19 cellular contexts compared by ENCODE assay signal in genomic region chr14:100129161-100129589, GRCh38. TPM values are rescaled to one million over a fixed set of nuclear protein-coding genes. Genes with fewer than 3 reads are reported as not detected.
DNase-seq lines count a peak whose midpoint lies in the region; ATAC-seq and TF ChIP-seq lines count a peak whose summit lies in the region.
"Had no signal": no experiment of that assay in that cellular context is flagged by ENCODE, and none has a peak within 500 bp of the region (broad histone marks: within the 10 kb centered on the region; RNA-seq: fewer than 3 reads in every experiment).

No MANE protein-coding gene starts in this region.

- peaks cover 3 to 63% (median 33%) of the 10 kb centered on the region in 3 donors for H3K36me3 ChIP-seq in tibial artery

- peak overlapping the region; percentile 42 for H3K27ac Mint-ChIP-seq in activated CD4-positive, alpha-beta T cell treated with anti-CD3 and anti-CD28 coated beads for 36 hours
- H3K27ac Mint-ChIP-seq in activated T-helper 1 cell treated with anti-CD3 and anti-CD28 coated beads, Interleukin-12 subunit alpha, Interleukin-12 subunit beta, Interleukin-2, Interleukin-4 antibody, amounts not matched to agents 30 ng/mL and 10 ng/mL and 1 ng/mL, durations not matched to agents 14 hours and 24 hours and 36 hours: peak overlapping the region; percentile 44
- H3K27ac Mint-ChIP-seq in stimulated activated effector memory CD8-positive, alpha-beta T cell treated with anti-CD3 and anti-CD28 coated beads, Interleukin-12 subunit alpha, Interleukin-12 subunit beta, amount 100 ng/mL, for 72 hours: peak overlapping the region; percentile 93
- H3K27ac Mint-ChIP-seq: T-helper 1 cell treated with Interleukin-12 subunit alpha and Interleukin-12 subunit beta and Interleukin-4 antibody, amounts not matched to agents 30 μg/mL and 1 μg/mL, for 36 hours had no signal

- no peak for DNase-seq in activated CD4-positive, alpha-beta T cell treated with anti-CD3 and anti-CD28 coated beads for 36 hours
- DNase-seq in activated CD4-positive, alpha-beta T cell treated with anti-CD3 and anti-CD28 coated beads for 4 hours: no peak
- no peak for DNase-seq in activated T-helper 1 cell treated with anti-CD3 and anti-CD28 coated beads, Interleukin-12 subunit alpha, Interleukin-12 subunit beta, Interleukin-2, Interleukin-4 antibody, amounts not matched to agents 30 ng/mL and 10 ng/mL and 1 ng/mL, durations not matched to agents 14 hours and 24 hours and 36 hours (ENCODE audit: low spot score)
- DNase-seq in foreskin fibroblast (peak; percentile 44 to 79), NCI-H2029 treated with DMSO at 0.1 percent for 48 hours (lab: John Stamatoyannopoulos, UW) (no peak), tibial artery (no peak)
- DNase-seq in stimulated activated effector memory CD8-positive, alpha-beta T cell treated with anti-CD3 and anti-CD28 coated beads, Interleukin-12 subunit alpha, Interleukin-12 subunit beta, amount 100 ng/mL, for 72 hours (ENCODE audit: low spot score in 2 of 2): no peak
- DNase-seq: activated CD4-positive, CD25-positive, alpha-beta regulatory T cell treated with anti-CD3 and anti-CD28 coated beads, Interleukin-2, amount 50 U/mL, for 72 hours; amygdala; MM.1S; NCI-H2029; NCI-H526 treated with DMSO at 0.1 percent for 48 hours had no signal

- H3K27me3 ChIP-seq in tibial artery: no peaks in the 10 kb centered on the region
- H3K27me3 ChIP-seq: hepatocyte, upper lobe of left lung had no signal

- H3K4me3 ChIP-seq in foreskin fibroblast (ENCODE audit: low read depth in 1 of 2, low read length in 2 of 2) (no peak overlapping the region), tibial artery (no peak overlapping the region)
- H3K4me3 ChIP-seq: hepatocyte, upper lobe of left lung had no signal

- H3K4me1 Mint-ChIP-seq in activated CD4-positive, alpha-beta T cell treated with anti-CD3 and anti-CD28 coated beads for 36 hours: no peaks in the 10 kb centered on the region
- H3K4me1 Mint-ChIP-seq in activated T-helper 1 cell treated with anti-CD3 and anti-CD28 coated beads, Interleukin-12 subunit alpha, Interleukin-12 subunit beta, Interleukin-2, Interleukin-4 antibody, amounts not matched to agents 30 ng/mL and 10 ng/mL and 1 ng/mL, durations not matched to agents 14 hours and 24 hours and 36 hours (ENCODE audit: low read depth): no peaks in the 10 kb centered on the region
- peaks cover 20% of the 10 kb centered on the region for H3K4me1 Mint-ChIP-seq in stimulated activated effector memory CD8-positive, alpha-beta T cell treated with anti-CD3 and anti-CD28 coated beads, Interleukin-12 subunit alpha, Interleukin-12 subunit beta, amount 100 ng/mL, for 72 hours

- POLR2A ChIA-PET in activated CD4-positive, alpha-beta T cell treated with anti-CD3 and anti-CD28 coated beads for 36 hours (lab: Charles Lee): no interaction called here

- intact Hi-C loops in activated CD4-positive, alpha-beta T cell treated with anti-CD3 and anti-CD28 coated beads for 36 hours (cut with DNase I, micrococcal nuclease): no loop called here
- intact Hi-C loops in activated T-helper 1 cell treated with anti-CD3 and anti-CD28 coated beads, Interleukin-12 subunit alpha, Interleukin-12 subunit beta, Interleukin-2, Interleukin-4 antibody, amounts not matched to agents 30 ng/mL and 10 ng/mL and 1 ng/mL, durations not matched to agents 14 hours and 24 hours and 36 hours (cut with micrococcal nuclease): no loop called here
- intact Hi-C loops in tibial artery (cut with DNase I; ENCODE audit: low total_unique reads): no loop called here

- no peaks in the 10 kb centered on the region for H3K9me3 Mint-ChIP-seq in activated CD4-positive, alpha-beta T cell treated with anti-CD3 and anti-CD28 coated beads for 36 hours (ENCODE audit: low read depth)
- no peaks in the 10 kb centered on the region for H3K9me3 Mint-ChIP-seq in activated T-helper 1 cell treated with anti-CD3 and anti-CD28 coated beads, Interleukin-12 subunit alpha, Interleukin-12 subunit beta, Interleukin-2, Interleukin-4 antibody, amounts not matched to agents 30 ng/mL and 10 ng/mL and 1 ng/mL, durations not matched to agents 14 hours and 24 hours and 36 hours
- H3K9me3 Mint-ChIP-seq in stimulated activated effector memory CD8-positive, alpha-beta T cell treated with anti-CD3 and anti-CD28 coated beads, Interleukin-12 subunit alpha, Interleukin-12 subunit beta, amount 100 ng/mL, for 72 hours: no peaks in the 10 kb centered on the region
- H3K9me3 Mint-ChIP-seq: T-helper 1 cell treated with Interleukin-12 subunit alpha and Interleukin-12 subunit beta and Interleukin-4 antibody, amounts not matched to agents 30 μg/mL and 1 μg/mL, for 36 hours had no signal

- no peak overlapping the region for H3K4me3 Mint-ChIP-seq in activated CD4-positive, alpha-beta T cell treated with anti-CD3 and anti-CD28 coated beads for 36 hours
- no peak overlapping the region for H3K4me3 Mint-ChIP-seq in activated T-helper 1 cell treated with anti-CD3 and anti-CD28 coated beads, Interleukin-12 subunit alpha, Interleukin-12 subunit beta, Interleukin-2, Interleukin-4 antibody, amounts not matched to agents 30 ng/mL and 10 ng/mL and 1 ng/mL, durations not matched to agents 14 hours and 24 hours and 36 hours
- H3K4me3 Mint-ChIP-seq in stimulated activated effector memory CD8-positive, alpha-beta T cell treated with anti-CD3 and anti-CD28 coated beads, Interleukin-12 subunit alpha, Interleukin-12 subunit beta, amount 100 ng/mL, for 72 hours: no peak overlapping the region
- H3K4me3 Mint-ChIP-seq: T-helper 1 cell treated with Interleukin-12 subunit alpha and Interleukin-12 subunit beta and Interleukin-4 antibody, amounts not matched to agents 30 μg/mL and 1 μg/mL, for 36 hours had no signal

- TF ChIP-seq CTCF in foreskin fibroblast (IDR thresholded peaks at IDR 0.05; ENCODE audit: low read depth, low read length) (no peak), tibial artery (IDR thresholded peaks at IDR 0.05) (no peak)

- ATAC-seq in activated CD4-positive, alpha-beta T cell treated with anti-CD3 and anti-CD28 coated beads for 36 hours: no peak
- no peak for ATAC-seq in stimulated activated effector memory CD8-positive, alpha-beta T cell treated with anti-CD3 and anti-CD28 coated beads, Interleukin-12 subunit alpha, Interleukin-12 subunit beta, amount 100 ng/mL, for 72 hours
- ATAC-seq in GM19035 (IDR thresholded peaks at IDR 0.05; ENCODE audit: unreplicated experiment): no peak

- CTCF ChIA-PET in activated CD4-positive, alpha-beta T cell treated with anti-CD3 and anti-CD28 coated beads for 36 hours (lab: Charles Lee): interaction anchor here (1.3 kb wide), 1 partner anchor 146 kb away, joined by 3 read pairs; no protein-coding TSS in a partner anchor

- H3K27me3 Mint-ChIP-seq in activated CD4-positive, alpha-beta T cell treated with anti-CD3 and anti-CD28 coated beads for 36 hours: no peaks in the 10 kb centered on the region
- H3K27me3 Mint-ChIP-seq in activated T-helper 1 cell treated with anti-CD3 and anti-CD28 coated beads, Interleukin-12 subunit alpha, Interleukin-12 subunit beta, Interleukin-2, Interleukin-4 antibody, amounts not matched to agents 30 ng/mL and 10 ng/mL and 1 ng/mL, durations not matched to agents 14 hours and 24 hours and 36 hours (ENCODE audit: insufficient read depth): no peaks in the 10 kb centered on the region
- H3K27me3 Mint-ChIP-seq: progenitor cell of endocrine pancreas had no signal

- H3K4me1 ChIP-seq in tibial artery: peaks cover 0 to 7% (median 0%) of the 10 kb centered on the region in 4 donors

- H3K27ac ChIP-seq in tibial artery: no peak overlapping the region
- H3K27ac ChIP-seq: hepatocyte, RWPE1, upper lobe of left lung had no signal

- no peaks in the 10 kb centered on the region for H3K9me3 ChIP-seq in tibial artery
- H3K9me3 ChIP-seq: upper lobe of left lung had no signal

- H3K36me3 Mint-ChIP-seq in activated CD4-positive, alpha-beta T cell treated with anti-CD3 and anti-CD28 coated beads for 36 hours (ENCODE audit: low read depth): peaks cover 51% of the 10 kb centered on the region
- H3K36me3 Mint-ChIP-seq in activated T-helper 1 cell treated with anti-CD3 and anti-CD28 coated beads, Interleukin-12 subunit alpha, Interleukin-12 subunit beta, Interleukin-2, Interleukin-4 antibody, amounts not matched to agents 30 ng/mL and 10 ng/mL and 1 ng/mL, durations not matched to agents 14 hours and 24 hours and 36 hours (ENCODE audit: low read depth): peaks cover 54% of the 10 kb centered on the region
- H3K36me3 Mint-ChIP-seq in stimulated activated effector memory CD8-positive, alpha-beta T cell treated with anti-CD3 and anti-CD28 coated beads, Interleukin-12 subunit alpha, Interleukin-12 subunit beta, amount 100 ng/mL, for 72 hours: peaks cover 93% of the 10 kb centered on the region

RNA-seq across cellular contexts. Expression of gene DEGS2, which starts 30.3 kb away (rescaled TPM):
- 1 to 10 TPM; 2.6 to 2.8 TPM for total RNA-seq in activated CD4-positive, alpha-beta T cell treated with anti-CD3 and anti-CD28 coated beads for 36 hours
- 0.31 and 1.1 TPM in 2 replicates for total RNA-seq in activated T-helper 1 cell treated with anti-CD3 and anti-CD28 coated beads, Interleukin-12 subunit alpha, Interleukin-12 subunit beta, Interleukin-2, Interleukin-4 antibody, amounts not matched to agents 30 ng/mL and 10 ng/mL and 1 ng/mL, durations not matched to agents 14 hours and 24 hours and 36 hours
- total RNA-seq: A172 had no signal

Comparison
In these comparisons a context has a peak if more than half of its experiments do, and no peak if none do; other contexts are left out.
1. DNase-seq: peak in foreskin fibroblast (2 of 2); none in activated CD4-positive, alpha-beta T cell treated with anti-CD3 and anti-CD28 coated beads for 36 hours (single experiment), activated CD4-positive, alpha-beta T cell treated with anti-CD3 and anti-CD28 coated beads for 4 hours (0 of 2), activated T-helper 1 cell treated with anti-CD3 and anti-CD28 coated beads, Interleukin-12 subunit alpha, Interleukin-12 subunit beta, Interleukin-2, Interleukin-4 antibody, amounts not matched to agents 30 ng/mL and 10 ng/mL and 1 ng/mL, durations not matched to agents 14 hours and 24 hours and 36 hours (single experiment), stimulated activated effector memory CD8-positive, alpha-beta T cell treated with anti-CD3 and anti-CD28 coated beads, Interleukin-12 subunit alpha, Interleukin-12 subunit beta, amount 100 ng/mL, for 72 hours (0 of 2), NCI-H2029 treated with DMSO at 0.1 percent for 48 hours (single experiment) and tibial artery (0 of 2).
2. H3K27ac Mint-ChIP-seq: peak in every context shown above with its lines; median percentile 93 in stimulated activated effector memory CD8-positive, alpha-beta T cell treated with anti-CD3 and anti-CD28 coated beads, Interleukin-12 subunit alpha, Interleukin-12 subunit beta, amount 100 ng/mL, for 72 hours; 44 in activated T-helper 1 cell treated with anti-CD3 and anti-CD28 coated beads, Interleukin-12 subunit alpha, Interleukin-12 subunit beta, Interleukin-2, Interleukin-4 antibody, amounts not matched to agents 30 ng/mL and 10 ng/mL and 1 ng/mL, durations not matched to agents 14 hours and 24 hours and 36 hours; 42 in activated CD4-positive, alpha-beta T cell treated with anti-CD3 and anti-CD28 coated beads for 36 hours.